8 cellular contexts compared by ENCODE assay signal in the genomic region with DNA sequence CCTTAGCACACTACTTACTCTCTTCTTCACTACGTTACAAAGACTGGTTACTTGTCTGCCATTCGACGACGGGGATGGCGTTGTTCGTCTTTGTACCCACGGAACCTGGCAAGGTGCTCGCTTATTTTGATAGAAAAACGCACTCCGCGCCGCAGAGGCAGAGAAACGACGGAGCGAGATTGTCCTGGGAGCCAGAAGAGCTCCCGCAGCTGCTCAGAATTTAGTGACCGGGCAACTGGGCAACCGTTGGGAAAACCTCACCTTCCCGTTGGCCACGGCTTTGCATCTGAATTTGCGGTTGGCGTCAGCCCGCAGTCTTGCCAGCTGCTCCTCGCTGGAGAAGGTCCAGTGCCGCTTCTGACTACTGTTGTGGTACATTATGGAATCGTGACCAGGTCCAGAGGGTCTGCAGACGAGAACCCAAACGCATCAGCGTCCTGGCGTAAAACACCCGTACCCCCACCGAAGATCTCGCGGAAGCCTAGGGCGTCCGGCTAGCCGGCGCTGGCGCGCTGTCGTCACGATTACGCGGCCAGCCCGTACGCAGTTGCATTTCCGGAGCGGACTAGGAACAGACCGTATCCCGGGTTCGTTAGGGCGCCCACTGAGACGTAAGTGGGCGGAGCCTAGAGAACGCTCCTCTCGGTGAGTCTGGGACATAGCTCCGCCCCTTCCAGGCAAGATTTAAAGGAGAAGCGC. TPM values are rescaled to one million over a fixed set of nuclear protein-coding genes. Genes with fewer than 3 reads are reported as not detected.
DNase-seq lines count a peak whose midpoint lies in the region; ATAC-seq and TF ChIP-seq lines count a peak whose summit lies in the region.

A gene (minus strand): TSS at position 514 of the 699 bp plus-strand sequence. CDS start 136 bp downstream, at position 378.

- H3K4me1 ChIP-seq in heart right ventricle (peaks cover 0 to 43% (median 16%) of the 10 kb centered on the region in 9 donors), upper lobe of left lung (peaks cover 5 to 15% (median 14%) of the 10 kb centered on the region in 4 donors)

- TF ChIP-seq POLR2A in upper lobe of left lung (IDR thresholded peaks at IDR 0.05) = peak; percentile 25 to 98 (median 90)

- TF ChIP-seq CTCF in GM13977 (IDR thresholded peaks at IDR 0.05; ENCODE audit: extremely low read depth, insufficient read depth, missing control alignments) (no peak), heart right ventricle (IDR thresholded peaks at IDR 0.05) (peak in 2 of 9 donors; percentile 6 to 10), upper lobe of left lung (IDR thresholded peaks at IDR 0.05) (peak in 3 of 6 experiments; percentile 6 to 18 (median 10))

- H3K9me3 Mint-ChIP-seq in T-helper 1 cell treated with Interleukin-12 subunit alpha and Interleukin-12 subunit beta and Interleukin-4 antibody, amounts not matched to agents 30 μg/mL and 1 μg/mL, for 36 hours = no peaks in the 10 kb centered on the region

- H3K27ac ChIP-seq in heart right ventricle (peak within 1 kb of the TSS; percentile 96 to 100 (median 98)), upper lobe of left lung (peak within 1 kb of the TSS; percentile 95 to 99 (median 98))

- intact Hi-C loops in heart right ventricle (cut with DNase I) (loop anchor here in 2 of 10 donors (5.0 to 10.0 kb wide), 2 partner anchors 145 to 148 kb away; a partner anchor contains a TSS), posterior cingulate gyrus (cut with DNase I) (loop anchor here (10.0 kb wide), 2 partner anchors 362 to 1272 kb away; no protein-coding TSS in a partner anchor)

- peaks cover 29% of the 10 kb centered on the region for H3K4me1 Mint-ChIP-seq in T-helper 1 cell treated with Interleukin-12 subunit alpha and Interleukin-12 subunit beta and Interleukin-4 antibody, amounts not matched to agents 30 μg/mL and 1 μg/mL, for 36 hours (ENCODE audit: low read depth)

- H3K4me3 ChIP-seq in heart right ventricle = peak within 1 kb of the TSS; percentile 77 to 98 (median 87)
- peak within 1 kb of the TSS; percentile 62 to 79 (median 65) for H3K4me3 ChIP-seq in upper lobe of left lung

- TF ChIP-seq EP300 in upper lobe of left lung (IDR thresholded peaks at IDR 0.05) = peak in 3 of 4 donors; percentile 79 to 97 (median 90)

- peak within 1 kb of the TSS; percentile 97 for H3K4me3 Mint-ChIP-seq in T-helper 1 cell treated with Interleukin-12 subunit alpha and Interleukin-12 subunit beta and Interleukin-4 antibody, amounts not matched to agents 30 μg/mL and 1 μg/mL, for 36 hours

- H3K27ac Mint-ChIP-seq in T-helper 1 cell treated with Interleukin-12 subunit alpha and Interleukin-12 subunit beta and Interleukin-4 antibody, amounts not matched to agents 30 μg/mL and 1 μg/mL, for 36 hours = peak within 1 kb of the TSS; percentile 95

- no peaks in the 10 kb centered on the region for H3K27me3 ChIP-seq in heart right ventricle
- H3K27me3 ChIP-seq in upper lobe of left lung = no peaks in the 10 kb centered on the region

- WGBS in heart right ventricle, 2 donors = 0 to 1% methylated on average over 58 of the region's 58 CpGs
- 0% methylated on average over 21 to 50 of the region's 58 CpGs for WGBS in upper lobe of left lung, 2 donors

- in situ Hi-C loops in GM13977 (cut with MboI; ENCODE audit: low pct_unique_long_range_greater_than_20kb, low sequenced_read_pairs, unreplicated experiment) = no loop called here

- H3K36me3 Mint-ChIP-seq in T-helper 1 cell treated with Interleukin-12 subunit alpha and Interleukin-12 subunit beta and Interleukin-4 antibody, amounts not matched to agents 30 μg/mL and 1 μg/mL, for 36 hours (ENCODE audit: low read depth) = peaks cover 21% of the 10 kb centered on the region

- ATAC-seq in HG02884 (IDR thresholded peaks at IDR 0.05; ENCODE audit: unreplicated experiment) (peak; percentile 99), heart right ventricle (peak; percentile 98 to 100 (median 99)), upper lobe of left lung (ENCODE audit: low FRiP score in 2 of 2) (peak; percentile 98 to 100)

- DNase-seq in GM13977 (ENCODE audit: low spot score) = peak; percentile 88
- peak; percentile 93 for DNase-seq in NCI-H1694 (lab: John Stamatoyannopoulos, UW)
- peak; percentile 99 for DNase-seq in amniotic stem cell (lab: John Stamatoyannopoulos, UW)
- DNase-seq in heart right ventricle = peak; percentile 95 to 99
- peak; percentile 96 to 100 (median 98) for DNase-seq in posterior cingulate gyrus
- peak; percentile 98 to 99 for DNase-seq in upper lobe of left lung

- H3K36me3 ChIP-seq in heart right ventricle (peaks cover 0 to 36% (median 19%) of the 10 kb centered on the region in 9 donors), upper lobe of left lung (peaks cover 6 to 30% (median 8%) of the 10 kb centered on the region in 4 donors)

- no peaks in the 10 kb centered on the region for H3K27me3 Mint-ChIP-seq in T-helper 1 cell treated with Interleukin-12 subunit alpha and Interleukin-12 subunit beta and Interleukin-4 antibody, amounts not matched to agents 30 μg/mL and 1 μg/mL, for 36 hours (ENCODE audit: low read depth)

- H3K9me3 ChIP-seq in heart right ventricle (no peaks in the 10 kb centered on the region), upper lobe of left lung (no peaks in the 10 kb centered on the region)

RNA-seq across cellular contexts. Expression of the gene that starts here (rescaled TPM):
- total RNA-seq in heart right ventricle = 10 to 100 TPM; 23.5 to 34.8 (median 24.5) TPM
- 10 to 100 TPM; 23.7 to 36.2 TPM for polyA plus RNA-seq in heart right ventricle
- total RNA-seq in upper lobe of left lung = 100 to 1,000 TPM in 2 of 6 donors, 10 to 100 TPM in 4; 39.1 to 232 (median 73.4) TPM

Comparison
In these comparisons a context has a peak if more than half of its experiments do, and no peak if none do; other contexts are left out.
1. Peak in every context shown above with its lines: DNase-seq, ATAC-seq, H3K4me3 ChIP-seq and H3K27ac ChIP-seq.